In the genomic region with DNA sequence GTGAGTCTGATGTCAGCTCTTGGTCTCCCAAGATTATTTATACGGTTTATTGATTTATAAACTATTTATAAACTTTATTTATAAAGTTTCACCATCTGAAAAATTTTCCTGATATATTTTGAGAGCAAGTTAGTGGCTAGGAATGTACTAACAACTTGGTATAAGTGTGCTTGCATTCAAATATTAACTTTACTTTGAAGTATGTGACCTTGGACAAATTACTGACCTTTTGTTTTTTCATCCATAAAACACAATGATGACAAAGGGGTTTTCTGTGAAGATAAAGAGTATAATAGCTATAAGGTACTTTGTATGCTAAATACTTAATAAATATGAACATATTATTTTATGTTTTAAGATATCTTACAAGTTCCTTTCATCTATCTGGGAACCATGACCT, we compare ENCODE assay signal across 8 cellular contexts.
"Had no signal": no experiment of that assay in that cellular context is flagged by ENCODE, and none has a peak within 500 bp of the region (broad histone marks: within the 10 kb centered on the region; RNA-seq: fewer than 3 reads in every experiment).

No MANE protein-coding gene starts in this region.

- DNase-seq: GDM1, GF-D8 had no signal

- ATAC-seq: GM12878 had no signal

- H3K4me3 ChIP-seq: GM12878 had no signal

- FAIRE-seq: G401.6, GM12878, GM12891, GM12892, GM18507, GM19239 had no signal
